In genomic region chr2:163737169-163737439, GRCh38 we compare ENCODE assay signal across 8 cellular contexts. TPM values are rescaled to one million over a fixed set of nuclear protein-coding genes. Genes with fewer than 3 reads are reported as not detected.
DNase-seq lines count a peak whose midpoint lies in the region; ATAC-seq and TF ChIP-seq lines count a peak whose summit lies in the region.
"Had no signal": no experiment of that assay in that cellular context is flagged by ENCODE, and none has a peak within 500 bp of the region (broad histone marks: within the 10 kb centered on the region; RNA-seq: fewer than 3 reads in every experiment).

No MANE protein-coding gene starts in this region.

- peaks cover 8% of the 10 kb centered on the region for H3K27me3 ChIP-seq in colonic mucosa
- H3K27me3 ChIP-seq in tibial artery = no peaks in the 10 kb centered on the region

- DNase-seq in NCI-H69 (lab: John Stamatoyannopoulos, UW) = peak; percentile 92
- DNase-seq in colonic mucosa = no peak
- DNase-seq in tibial artery = no peak
- no peak for DNase-seq in NCI-H524 (lab: John Stamatoyannopoulos, UW)
- no peak for DNase-seq in Ammon's horn (ENCODE audit: low spot score)

- H3K36me3 ChIP-seq in colonic mucosa (no peaks in the 10 kb centered on the region), mesodermal cell (ENCODE audit: control insufficient read depth, insufficient read depth, low read length) (no peaks in the 10 kb centered on the region), tibial artery (no peaks in the 10 kb centered on the region)

- TF ChIP-seq CTCF in colonic mucosa (IDR thresholded peaks at IDR 0.05) = no peak
- no peak for TF ChIP-seq CTCF in tibial artery (IDR thresholded peaks at IDR 0.05)

- H3K27ac ChIP-seq in colonic mucosa (peak overlapping the region; percentile 68), mesodermal cell (ENCODE audit: low read depth, low read length, severe bottlenecking) (peak overlapping the region; percentile 97), tibial artery (peak overlapping the region; percentile 85 to 95)

- H3K4me3 ChIP-seq in colonic mucosa (no peak overlapping the region), mesodermal cell (ENCODE audit: extremely low read depth, insufficient read depth, low read length, poor library complexity, severe bottlenecking) (peak overlapping the region; percentile 71), tibial artery (peak overlapping the region; percentile 65 to 78)

- no peak overlapping the region for H3K9ac ChIP-seq in colonic mucosa (ENCODE audit: low read depth in 2 of 2, low read length in 2 of 2)

- H3K4me1 ChIP-seq in colonic mucosa = no peaks in the 10 kb centered on the region
- peaks cover 17% of the 10 kb centered on the region for H3K4me1 ChIP-seq in mesodermal cell (ENCODE audit: control insufficient read depth, insufficient read depth, low read length, poor library complexity, severe bottlenecking)
- peaks cover 0 to 4% (median 0%) of the 10 kb centered on the region in 4 donors for H3K4me1 ChIP-seq in tibial artery

- 11% methylated on average over 5 of the region's 6 CpGs; no CpG with 5 or more reads in 1 of the 2 experiments for WGBS in mesodermal cell (ENCODE audit: insufficient coverage in 2 of 2), 2 experiments

- H3K9me3 ChIP-seq in colonic mucosa = no peaks in the 10 kb centered on the region
- no peaks in the 10 kb centered on the region for H3K9me3 ChIP-seq in mesodermal cell (ENCODE audit: control insufficient read depth, low read length)
- no peaks in the 10 kb centered on the region for H3K9me3 ChIP-seq in tibial artery

- no peak for ATAC-seq in activated CD4-positive, CD25-positive, alpha-beta regulatory T cell treated with anti-CD3 and anti-CD28 coated beads, Interleukin-2, amount 50 U/mL, for 24 hours
- ATAC-seq: activated naive CD4-positive, alpha-beta T cell treated with anti-CD3 and anti-CD28 coated beads, Interleukin-2, amount 50 U/mL, for 72 hours had no signal

- intact Hi-C loops in colonic mucosa (cut with DNase I) = no loop called here
- intact Hi-C loops in tibial artery (cut with DNase I; ENCODE audit: low total_unique reads) = no loop called here

RNA-seq across cellular contexts. Expression of gene FIGN, which starts 1.3 kb away (rescaled TPM):
- total RNA-seq in colonic mucosa = under 1 TPM; 0.58 to 0.89 TPM
- 10.8 TPM for polyA plus RNA-seq in mesodermal cell (2013, experiment 1 of 2)
- 13.7 TPM for polyA plus RNA-seq in mesodermal cell (2013, experiment 2 of 2)
- total RNA-seq: activated naive CD4-positive, alpha-beta T cell treated with anti-CD3 and anti-CD28 coated beads, Interleukin-2, amount 50 U/mL, for 72 hours had no signal
